1 cellular context compared by ENCODE assay signal in the genomic region with DNA sequence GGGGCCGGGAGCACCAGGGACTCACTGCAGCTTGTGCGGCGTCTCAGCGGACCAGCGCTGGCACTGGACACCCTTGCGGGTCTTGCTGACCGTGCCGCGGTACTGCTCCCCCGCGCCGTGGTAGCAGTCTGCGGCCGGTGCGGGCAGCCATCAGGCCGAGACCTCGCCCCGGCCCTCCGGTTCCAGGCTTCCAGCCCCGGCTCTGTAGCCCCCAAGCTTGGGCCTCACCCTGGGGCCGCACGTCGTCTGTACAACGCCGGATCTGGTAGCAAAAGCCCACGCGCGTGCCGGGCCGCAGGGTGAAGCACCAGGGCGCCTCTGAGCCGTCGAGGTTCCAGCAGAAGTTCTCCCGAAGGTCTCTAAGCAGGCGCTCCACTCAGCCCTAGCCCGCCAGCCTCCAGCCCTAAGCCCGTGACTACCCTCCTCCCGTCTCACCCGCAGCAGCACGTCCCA. TPM values are rescaled to one million over a fixed set of nuclear protein-coding genes. Genes with fewer than 3 reads are reported as not detected.
"Had no signal": no experiment of that assay in that cellular context is flagged by ENCODE, and none has a peak within 500 bp of the region (broad histone marks: within the 10 kb centered on the region; RNA-seq: fewer than 3 reads in every experiment).

No MANE protein-coding gene starts in this region.

RNA-seq across cellular contexts. Expression of a gene that starts 18.8 kb away (rescaled TPM):
- polyA plus RNA-seq: mammary epithelial cell had no signal
